In genomic region chr4:99024481-99025275, GRCh38 we compare ENCODE assay signal across 8 cellular contexts. TPM values are rescaled to one million over a fixed set of nuclear protein-coding genes. Genes with fewer than 3 reads are reported as not detected.
A peak's percentile ranks its signal among the peaks of the same experiment; 100 is the strongest.
DNase-seq lines count a peak whose midpoint lies in the region; ATAC-seq and TF ChIP-seq lines count a peak whose summit lies in the region.
"Had no signal": no experiment of that assay in that cellular context is flagged by ENCODE, and none has a peak within 500 bp of the region (broad histone marks: within the 10 kb centered on the region; RNA-seq: fewer than 3 reads in every experiment).

No MANE protein-coding gene starts in this region.

- H3K4me1 ChIP-seq in HCT116 (ENCODE audit: control insufficient read depth in 1 of 2, insufficient read depth in 2 of 2, low read length in 2 of 2) = peaks cover 5 to 25% of the 10 kb centered on the region in 2 experiments; a peak in 2 of 4 replicates
- H3K4me1 ChIP-seq in left ventricle myocardium inferior = peaks cover 66% of the 10 kb centered on the region
- H3K4me1 ChIP-seq in tibial artery = peaks cover 0 to 20% (median 3%) of the 10 kb centered on the region in 4 donors

- peak; percentile 67; the same call in 1 of the 2 replicates for ATAC-seq in HCT116
- ATAC-seq in T-helper 17 cell = no peak

- H3K27me3 Mint-ChIP-seq in T-helper 17 cell = no peaks in the 10 kb centered on the region

- TF ChIP-seq POLR2A in HCT116 (IDR thresholded peaks at IDR 0.05; ENCODE audit: borderline replicate concordance, extremely low read depth, insufficient read depth, insufficient read length) = no peak

- no peak overlapping the region for H2AFZ ChIP-seq in HCT116 (ENCODE audit: low read depth, low read length, poor library complexity, severe bottlenecking)
- H2AFZ ChIP-seq: GM23248 had no signal

- TF ChIP-seq CTCF in HCT116 (IDR thresholded peaks at IDR 0.05 in 2 of 3, conservative IDR thresholded peaks at IDR 0.05 in 1 of 3; ENCODE audit: borderline replicate concordance in 1 of 3, insufficient read depth in 1 of 3, low read depth in 2 of 3, low read length in 2 of 3) (no peak), left ventricle myocardium inferior (IDR thresholded peaks at IDR 0.05; ENCODE audit: borderline replicate concordance) (peak; percentile 32), tibial artery (IDR thresholded peaks at IDR 0.05) (no peak)

- peaks cover 15% of the 10 kb centered on the region; the same call in 1 of the 2 replicates for H4K20me1 ChIP-seq in HCT116 (ENCODE audit: insufficient read depth)

- no peaks in the 10 kb centered on the region for H3K9me2 ChIP-seq in HCT116 (ENCODE audit: insufficient read depth)

- H3K4me3 Mint-ChIP-seq in T-helper 17 cell = no peak overlapping the region

- peaks cover 100% of the 10 kb centered on the region for H3K79me2 ChIP-seq in HCT116 (ENCODE audit: insufficient read depth, low read length)

- H3K9ac ChIP-seq in HCT116 (ENCODE audit: low read length) = no peak overlapping the region
- H3K9ac ChIP-seq: GM23248 had no signal

- POLR2A ChIA-PET in HCT116 (lab: Charles Lee) = interaction anchor here (1.3 kb wide), 1 partner anchor 29 kb away, joined by 5 read pairs; the partner anchor contains the start of gene METAP1

- H3K4me1 Mint-ChIP-seq in T-helper 17 cell = peaks cover 47% of the 10 kb centered on the region

- intact Hi-C loops in HCT116 (cut with micrococcal nuclease) (no loop called here), left ventricle myocardium inferior (cut with micrococcal nuclease) (no loop called here), tibial artery (cut with DNase I; ENCODE audit: low total_unique reads) (no loop called here)

- H3K4me2 ChIP-seq in HCT116 (ENCODE audit: low read length) = no peak overlapping the region

- peaks cover 0 to 20% of the 10 kb centered on the region in 2 experiments; a peak in 1 of 4 replicates for H3K36me3 ChIP-seq in HCT116 (ENCODE audit: control insufficient read depth in 1 of 2, insufficient read depth in 2 of 2, low read length in 2 of 2)
- peaks cover 15% of the 10 kb centered on the region for H3K36me3 ChIP-seq in left ventricle myocardium inferior
- H3K36me3 ChIP-seq in tibial artery = peaks cover 0 to 13% (median 0%) of the 10 kb centered on the region in 3 donors

- H3K4me3 ChIP-seq in HCT116 (replicated peaks in 1 of 2; ENCODE audit: low read depth in 1 of 2, low read length in 2 of 2) (no peak overlapping the region), left ventricle myocardium inferior (no peak overlapping the region), tibial artery (no peak overlapping the region)
- H3K4me3 ChIP-seq: GM23248 had no signal

- CTCF ChIA-PET in HCT116 (lab: Charles Lee) = interaction anchor here (1.4 kb wide), 1 partner anchor 10 kb away, joined by 3 read pairs; no protein-coding TSS in a partner anchor

- DNase-seq in HCT116 (ENCODE audit: low read depth, low spot score) (no peak), T-helper 17 cell (no peak), left ventricle myocardium inferior (peak; percentile 15), renal cortical epithelial cell (ENCODE audit: low read depth) (peak; percentile 36), tibial artery (no peak), NCI-H1417 treated with DMSO at 0.1 percent for 48 hours (lab: John Stamatoyannopoulos, UW) (no peak), T-helper 2 cell (no peak)
- DNase-seq: GM23248 had no signal

- H3K36me3 Mint-ChIP-seq in T-helper 17 cell (ENCODE audit: low read depth) = peaks cover 3% of the 10 kb centered on the region

- RAD21 ChIA-PET in HCT116 (lab: Charles Lee; ENCODE audit: low non-redundant PET in 1 of 2, low total read pairs in 2 of 2, uncharacterized antibody in 2 of 2, unreplicated experiment in 2 of 2) = no interaction called here

- H3K27ac Mint-ChIP-seq in T-helper 17 cell = peak overlapping the region; percentile 39

- no peak for TF ChIP-seq RAD21 in HCT116 (IDR thresholded peaks at IDR 0.05; ENCODE audit: low read depth)

- no TSS peak for BruUV-seq in HCT116 (replicated peaks; lab: Mats Ljungman, UMichigan)

- H3K27me3 ChIP-seq in HCT116 (ENCODE audit: insufficient read depth, low read length) (no peaks in the 10 kb centered on the region), left ventricle myocardium inferior (ENCODE audit: low read depth) (no peaks in the 10 kb centered on the region), tibial artery (no peaks in the 10 kb centered on the region)

- H3K9me3 ChIP-seq in HCT116 (ENCODE audit: control insufficient read depth in 1 of 2, insufficient read depth in 1 of 2, low read depth in 1 of 2, low read length in 2 of 2) = peaks cover 0 to 8% of the 10 kb centered on the region in 2 experiments; a peak in 2 of 4 replicates
- peaks cover 5% of the 10 kb centered on the region for H3K9me3 ChIP-seq in T-helper 17 cell (ENCODE audit: control insufficient read depth, low read length, poor library complexity, severe bottlenecking)
- peaks cover 20% of the 10 kb centered on the region for H3K9me3 ChIP-seq in left ventricle myocardium inferior (replicated peaks)
- peaks cover 0 to 10% (median 0%) of the 10 kb centered on the region in 3 donors for H3K9me3 ChIP-seq in tibial artery

- no peak overlapping the region for H3K27ac ChIP-seq in HCT116 (ENCODE audit: low read depth, low read length)
- H3K27ac ChIP-seq in left ventricle myocardium inferior (replicated peaks) = peak overlapping the region; percentile 68
- H3K27ac ChIP-seq in tibial artery = no peak overlapping the region
- H3K27ac ChIP-seq: GM23248 had no signal

TF ChIP-seq in HCT116, 20 proteins besides CTCF, POLR2A, EP300 and RAD21:
- TF ChIP-seq CEBPB (IDR thresholded peaks at IDR 0.05; ENCODE audit: low read depth) (no peak), CBX3 (IDR thresholded peaks at IDR 0.05; ENCODE audit: low read depth) (no peak), ZNF274 (IDR thresholded peaks at IDR 0.05; ENCODE audit: low read depth, low read length) (no peak), JUND (IDR thresholded peaks at IDR 0.05) (no peak), EZH2phosphoT487 (IDR thresholded peaks at IDR 0.05; ENCODE audit: borderline replicate concordance) (no peak), EGR1 (IDR thresholded peaks at IDR 0.05; ENCODE audit: low read depth) (no peak), MAX (IDR thresholded peaks at IDR 0.05) (no peak), TCF7L2 (IDR thresholded peaks at IDR 0.05; ENCODE audit: borderline replicate concordance, extremely low read depth, insufficient read depth, insufficient read length) (no peak), ELF1 (IDR thresholded peaks at IDR 0.05; ENCODE audit: borderline replicate concordance, low read depth) (no peak), ATF3 (IDR thresholded peaks at IDR 0.05) (no peak), REST (IDR thresholded peaks at IDR 0.05; ENCODE audit: low read depth) (no peak), YY1 (IDR thresholded peaks at IDR 0.05; ENCODE audit: extremely low read depth, insufficient replicate concordance, low read depth, low read length) (no peak), SP1 (IDR thresholded peaks at IDR 0.05; ENCODE audit: low read depth) (no peak), EZH2 (IDR thresholded peaks at IDR 0.05) (no peak), SIN3A (IDR thresholded peaks at IDR 0.05; ENCODE audit: low read depth) (no peak), FOSL1 (IDR thresholded peaks at IDR 0.05; ENCODE audit: low read depth) (no peak), ZFX (IDR thresholded peaks at IDR 0.05) (no peak), POLR2AphosphoS5 (IDR thresholded peaks at IDR 0.05; ENCODE audit: low read depth, low read length) (no peak), SRF (IDR thresholded peaks at IDR 0.05; ENCODE audit: low read depth) (no peak)

RNA-seq across cellular contexts. Expression of gene METAP1, which starts 29.2 kb away (rescaled TPM):
- total RNA-seq in HCT116 (2021; ENCODE audit: unreplicated experiment) (112 TPM), T-helper 17 cell (10 to 100 TPM; 37.2 to 40.1 TPM), left ventricle myocardium inferior (50.8 TPM), renal cortical epithelial cell (43.4 and 56.7 TPM in 2 replicates)
- polyA plus RNA-seq in HCT116 (2012) = 52.1 and 89.2 TPM in 2 replicates

Comparison
In these comparisons a context has a peak if more than half of its experiments do, and no peak if none do; other contexts are left out.
1. DNase-seq: peak in left ventricle myocardium inferior (single experiment) and renal cortical epithelial cell (single experiment); none in HCT116 (single experiment), T-helper 17 cell (0 of 3), tibial artery (0 of 2), NCI-H1417 treated with DMSO at 0.1 percent for 48 hours (single experiment) and T-helper 2 cell (0 of 5).